In the genomic region with DNA sequence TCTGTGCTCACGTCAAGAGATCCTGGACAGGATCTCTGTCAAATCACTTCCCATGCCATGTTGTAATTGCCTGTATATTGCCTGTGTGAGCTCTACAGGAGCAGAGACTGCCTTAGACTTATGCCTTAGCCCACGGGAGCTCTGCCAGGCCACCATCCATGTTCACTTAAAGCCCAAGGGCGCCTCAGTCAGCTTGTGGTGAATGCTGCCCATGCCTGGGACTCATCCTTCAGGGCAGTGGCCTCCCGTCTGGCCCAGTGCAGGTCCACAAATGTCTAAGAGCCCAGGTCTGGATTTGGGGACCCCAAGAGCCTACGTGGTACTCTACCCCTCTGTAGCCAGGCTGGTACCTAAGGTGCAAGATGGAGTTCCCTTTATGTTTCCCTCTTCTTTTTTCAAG, we compare ENCODE assay signal across 21 cellular contexts. TPM values are rescaled to one million over a fixed set of nuclear protein-coding genes. Genes with fewer than 3 reads are reported as not detected.
A peak's percentile ranks its signal among the peaks of the same experiment; 100 is the strongest.
DNase-seq lines count a peak whose midpoint lies in the region; FAIRE-seq and TF ChIP-seq lines count a peak whose summit lies in the region.
"Had no signal": no experiment of that assay in that cellular context is flagged by ENCODE, and none has a peak within 500 bp of the region (broad histone marks: within the 10 kb centered on the region; RNA-seq: fewer than 3 reads in every experiment).

No MANE protein-coding gene starts in this region.

- H3K4me3 ChIP-seq in bronchial epithelial cell (ENCODE audit: low read depth, low read length) (no peak overlapping the region), coronary artery (no peak overlapping the region), HAP-1 (no peak overlapping the region)
- H3K4me3 ChIP-seq: GM23248 had no signal

- H3K27me3 Mint-ChIP-seq in osteocyte (ENCODE audit: unreplicated experiment), result peaks cover 16% of the 10 kb centered on the region

- no peak overlapping the region for H3K27ac Mint-ChIP-seq in osteocyte (ENCODE audit: unreplicated experiment)
- H3K27ac Mint-ChIP-seq: CD4-positive, alpha-beta memory T cell had no signal

- in situ Hi-C loops in HAP-1 (cut with MboI; ENCODE audit: low sequenced_read_pairs), result no loop called here

- H3K4me1 Mint-ChIP-seq in osteocyte (ENCODE audit: unreplicated experiment), result no peaks in the 10 kb centered on the region
- H3K4me1 Mint-ChIP-seq: CD4-positive, alpha-beta memory T cell had no signal

- peak; percentile 86 for FAIRE-seq in bronchial epithelial cell (lab: Jason Lieb, UNC)
- FAIRE-seq: GM12892, H1 had no signal

- no peaks in the 10 kb centered on the region for H3K36me3 ChIP-seq in bronchial epithelial cell (ENCODE audit: control insufficient read depth, insufficient read depth, low read length)
- H3K36me3 ChIP-seq in HAP-1 (replicated peaks), result no peaks in the 10 kb centered on the region

- no peaks in the 10 kb centered on the region for H3K4me1 ChIP-seq in HAP-1

- TF ChIP-seq CTCF in bronchial epithelial cell (IDR thresholded peaks at IDR 0.05; ENCODE audit: insufficient read depth, low read length, severe bottlenecking) (no peak), coronary artery (IDR thresholded peaks at IDR 0.05) (no peak), GM10266 (IDR thresholded peaks at IDR 0.05; ENCODE audit: control insufficient read depth, insufficient read depth, low read depth, missing control alignments) (no peak), osteocyte (IDR thresholded peaks at IDR 0.05) (no peak)

- no peaks in the 10 kb centered on the region for H3K27me3 ChIP-seq in bronchial epithelial cell (ENCODE audit: control insufficient read depth, insufficient read depth, low read length)
- 0 out of 2 replicates have a peak, but pooled peaks cover 3% of the 10 kb centered on the region for H3K27me3 ChIP-seq in HAP-1 (ENCODE audit: low read depth)

- no peaks in the 10 kb centered on the region; the same call in 1 of the 2 replicates for H3K9me3 ChIP-seq in HAP-1

- DNase-seq in bronchial epithelial cell (ENCODE audit: low read depth) (no peak), coronary artery (ENCODE audit: low spot score) (peak; percentile 55), GM10266 (ENCODE audit: extremely low spot score) (no peak), HAP-1 (ENCODE audit: low spot score in 2 of 2) (no peak), osteocyte (ENCODE audit: extremely low spot score, unreplicated experiment) (no peak)
- DNase-seq in stimulated activated CD8-positive, alpha-beta memory T cell treated with anti-CD3 and anti-CD28 coated beads, Interleukin-4, amount 100 ng/mL, for 48 hours, result peak; percentile 7
- DNase-seq: C1 segment of cervical spinal cord; Calu3; CD4-positive, alpha-beta memory T cell; COR-L47; DMS53; DMS79 treated with DMSO at 0.1 percent for 48 hours; GF-D8; GM23248; H7 had no signal

- no peak overlapping the region for H3K27ac ChIP-seq in coronary artery
- H3K27ac ChIP-seq: GM23248 had no signal

- peaks cover 13% of the 10 kb centered on the region for H3K9me3 Mint-ChIP-seq in osteocyte (ENCODE audit: unreplicated experiment)

- peaks cover 2% of the 10 kb centered on the region for H3K36me3 Mint-ChIP-seq in osteocyte (ENCODE audit: unreplicated experiment)
- H3K36me3 Mint-ChIP-seq: CD4-positive, alpha-beta memory T cell had no signal

- no peak overlapping the region for H3K4me3 Mint-ChIP-seq in osteocyte (ENCODE audit: unreplicated experiment)
- H3K4me3 Mint-ChIP-seq: CD4-positive, alpha-beta memory T cell had no signal

RNA-seq across cellular contexts. Expression of a gene that starts 22.4 kb away (rescaled TPM):
- total RNA-seq in bronchial epithelial cell (not detected in 2 replicates), osteocyte (not detected in 2 replicates)
- total RNA-seq: A172; A673; Calu3; CD4-positive, alpha-beta memory T cell; Daoy; G401; GM23248; H1; H7 had no signal

Comparison
In these comparisons a context has a peak if more than half of its experiments do, and no peak if none do; other contexts are left out.
1. DNase-seq: peak in coronary artery (single experiment) and stimulated activated CD8-positive, alpha-beta memory T cell treated with anti-CD3 and anti-CD28 coated beads, Interleukin-4, amount 100 ng/mL, for 48 hours (single experiment); none in bronchial epithelial cell (single experiment), GM10266 (single experiment), HAP-1 (0 of 2) and osteocyte (single experiment).